In the genomic region with DNA sequence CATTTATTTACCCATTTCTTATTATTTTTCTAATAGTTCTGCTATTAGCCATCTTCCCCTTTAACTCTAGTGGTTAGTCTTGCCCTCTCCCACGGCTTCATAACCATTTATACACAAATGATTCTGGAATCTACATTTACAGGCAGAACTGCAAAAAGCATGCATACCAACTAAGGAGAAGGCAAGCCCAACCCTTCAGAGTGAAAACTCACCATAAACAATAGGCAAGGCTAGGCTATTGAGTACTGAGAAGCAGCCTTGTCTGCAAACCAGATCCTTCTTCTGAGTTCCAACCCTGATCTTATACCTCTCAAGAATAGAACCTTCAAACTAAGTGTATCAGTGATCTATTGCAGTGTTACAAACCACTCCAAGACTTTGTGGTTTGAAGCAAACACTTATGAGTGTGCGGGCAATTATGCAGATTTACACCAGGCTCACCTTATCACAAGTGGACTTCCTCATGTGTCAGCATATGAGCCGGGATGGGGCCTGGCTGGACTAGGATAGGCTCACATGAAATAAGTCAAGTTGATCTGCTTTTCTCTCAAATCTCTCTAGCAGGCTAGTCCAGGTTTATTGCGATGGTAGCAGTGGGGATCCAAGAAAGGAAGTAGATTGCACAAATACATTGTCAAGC, we compare ENCODE assay signal across 27 cellular contexts.
"Had no signal": no experiment of that assay in that cellular context is flagged by ENCODE, and none has a peak within 500 bp of the region (broad histone marks: within the 10 kb centered on the region; RNA-seq: fewer than 3 reads in every experiment).

No MANE protein-coding gene starts in this region.

- H3K36me3 Mint-ChIP-seq: activated naive CD4-positive, alpha-beta T cell treated with anti-CD3 and anti-CD28 coated beads, Interleukin-2, amount 10 ng/mL, durations not matched to agents 7 days and 5 days; activated naive CD8-positive, alpha-beta T cell treated with anti-CD3 and anti-CD28 coated beads, Interleukin-2, amount 10 ng/mL, durations not matched to agents 7 days and 5 days; memory B cell; naive thymus-derived CD8-positive, alpha-beta T cell had no signal

- H3K27me3 Mint-ChIP-seq: activated CD4-positive, alpha-beta memory T cell treated with anti-CD3 and anti-CD28 coated beads, Interleukin-2, amount 10 ng/mL, durations not matched to agents 7 days and 5 days; activated CD4-positive, alpha-beta T cell treated with anti-CD3 and anti-CD28 coated beads, Interleukin-2, amount 10 ng/mL, durations not matched to agents 7 days and 5 days; activated naive CD4-positive, alpha-beta T cell treated with anti-CD3 and anti-CD28 coated beads, Interleukin-2, amount 10 ng/mL, durations not matched to agents 7 days and 5 days; activated naive CD8-positive, alpha-beta T cell treated with anti-CD3 and anti-CD28 coated beads, Interleukin-2, amount 10 ng/mL, durations not matched to agents 7 days and 5 days; activated T-cell treated with anti-CD3 and anti-CD28 coated beads, Interleukin-2, amount 50 U/mL, for 24 hours; naive thymus-derived CD8-positive, alpha-beta T cell; T-helper 17 cell had no signal

- H3K27ac Mint-ChIP-seq: activated CD4-positive, alpha-beta memory T cell treated with anti-CD3 and anti-CD28 coated beads, Interleukin-2, amount 10 ng/mL, durations not matched to agents 7 days and 5 days; activated CD4-positive, alpha-beta T cell treated with anti-CD3 and anti-CD28 coated beads, Interleukin-2, amount 10 ng/mL, durations not matched to agents 7 days and 5 days; activated naive CD4-positive, alpha-beta T cell treated with anti-CD3 and anti-CD28 coated beads, Interleukin-2, amount 10 ng/mL, durations not matched to agents 7 days and 5 days; activated naive CD8-positive, alpha-beta T cell treated with anti-CD3 and anti-CD28 coated beads, Interleukin-2, amount 10 ng/mL, durations not matched to agents 7 days and 5 days; activated T-cell treated with anti-CD3 and anti-CD28 coated beads, Interleukin-2, amount 50 U/mL, for 24 hours; memory B cell; naive thymus-derived CD8-positive, alpha-beta T cell; T-helper 17 cell had no signal

- DNase-seq: activated CD4-positive, alpha-beta memory T cell treated with anti-CD3 and anti-CD28 coated beads, Interleukin-2, amount 10 ng/mL, durations not matched to agents 7 days and 5 days; activated CD4-positive, alpha-beta T cell treated with anti-CD3 and anti-CD28 coated beads for 1 hour; activated CD4-positive, alpha-beta T cell treated with anti-CD3 and anti-CD28 coated beads, Interleukin-2, amount 10 ng/mL, durations not matched to agents 7 days and 5 days; activated CD8-positive, alpha-beta memory T cell treated with anti-CD3 and anti-CD28 coated beads, Interleukin-2, amount 50 U/mL, for 48 hours; activated gamma-delta T cell; activated naive CD4-positive, alpha-beta T cell treated with anti-CD3 and anti-CD28 coated beads, Interleukin-2, amount 10 ng/mL, durations not matched to agents 7 days and 5 days; activated naive CD8-positive, alpha-beta T cell treated with anti-CD3 and anti-CD28 coated beads, Interleukin-2, amount 10 ng/mL, durations not matched to agents 7 days and 5 days; activated T-cell treated with anti-CD3 and anti-CD28 coated beads, Interleukin-2, amount 50 U/mL, for 24 hours; caudate nucleus; cortex of kidney; foreskin fibroblast; head of caudate nucleus; kidney glomerular epithelial cell; left ventricle myocardium superior; naive thymus-derived CD8-positive, alpha-beta T cell; right lobe of liver; stimulated activated CD4-positive, alpha-beta T cell treated with anti-CD3 and anti-CD28 coated beads, Interleukin-2, amount 100 ng/mL, for 48 hours; stimulated activated naive CD8-positive, alpha-beta T cell treated with anti-CD3 and anti-CD28 coated beads, Interleukin-15, Interleukin-2, amounts not matched to agents 100 U/mL and 50 U/mL, for 24 hours; T-helper 17 cell; T1000; testis; transverse colon had no signal

- H3K4me1 Mint-ChIP-seq: activated CD4-positive, alpha-beta memory T cell treated with anti-CD3 and anti-CD28 coated beads, Interleukin-2, amount 10 ng/mL, durations not matched to agents 7 days and 5 days; activated CD4-positive, alpha-beta T cell treated with anti-CD3 and anti-CD28 coated beads, Interleukin-2, amount 10 ng/mL, durations not matched to agents 7 days and 5 days; activated naive CD4-positive, alpha-beta T cell treated with anti-CD3 and anti-CD28 coated beads, Interleukin-2, amount 10 ng/mL, durations not matched to agents 7 days and 5 days; activated naive CD8-positive, alpha-beta T cell treated with anti-CD3 and anti-CD28 coated beads, Interleukin-2, amount 10 ng/mL, durations not matched to agents 7 days and 5 days; memory B cell; naive thymus-derived CD8-positive, alpha-beta T cell; T-helper 17 cell had no signal

- H3K4me3 ChIP-seq: ascending aorta, right lobe of liver, testis, transverse colon had no signal

- H3K27ac ChIP-seq: ascending aorta, right lobe of liver, testis, transverse colon had no signal

- FAIRE-seq: urothelium cell line had no signal

- H3K36me3 ChIP-seq: ascending aorta, right lobe of liver, transverse colon had no signal

- H3K4me1 ChIP-seq: ascending aorta, right lobe of liver, testis, transverse colon had no signal

- ATAC-seq: esophagus mucosa; left ventricle myocardium superior; naive thymus-derived CD8-positive, alpha-beta T cell; right lobe of liver; stimulated activated naive CD8-positive, alpha-beta T cell treated with anti-CD3 and anti-CD28 coated beads, Interleukin-15, Interleukin-2, amounts not matched to agents 100 U/mL and 50 U/mL, for 24 hours; T-helper 17 cell had no signal

- H3K27me3 ChIP-seq: ascending aorta, right lobe of liver, testis, transverse colon had no signal

- H3K4me3 Mint-ChIP-seq: activated CD4-positive, alpha-beta memory T cell treated with anti-CD3 and anti-CD28 coated beads, Interleukin-2, amount 10 ng/mL, durations not matched to agents 7 days and 5 days; activated CD4-positive, alpha-beta T cell treated with anti-CD3 and anti-CD28 coated beads, Interleukin-2, amount 10 ng/mL, durations not matched to agents 7 days and 5 days; activated naive CD4-positive, alpha-beta T cell treated with anti-CD3 and anti-CD28 coated beads, Interleukin-2, amount 10 ng/mL, durations not matched to agents 7 days and 5 days; activated naive CD8-positive, alpha-beta T cell treated with anti-CD3 and anti-CD28 coated beads, Interleukin-2, amount 10 ng/mL, durations not matched to agents 7 days and 5 days; activated T-cell treated with anti-CD3 and anti-CD28 coated beads, Interleukin-2, amount 50 U/mL, for 24 hours; memory B cell; naive thymus-derived CD8-positive, alpha-beta T cell; neural crest cell; T-helper 17 cell had no signal

- H3K9me3 ChIP-seq: ascending aorta, right lobe of liver, testis, transverse colon had no signal

- H3K9me3 Mint-ChIP-seq: activated CD4-positive, alpha-beta T cell treated with anti-CD3 and anti-CD28 coated beads, Interleukin-2, amount 10 ng/mL, durations not matched to agents 7 days and 5 days; activated T-cell treated with anti-CD3 and anti-CD28 coated beads, Interleukin-2, amount 50 U/mL, for 24 hours had no signal
